Comparison of ENCODE assay signal across 8 cellular contexts in genomic region chr6:116277124-116277523, GRCh38. TPM values are rescaled to one million over a fixed set of nuclear protein-coding genes. Genes with fewer than 3 reads are reported as not detected.
A peak's percentile ranks its signal among the peaks of the same experiment; 100 is the strongest.
DNase-seq lines count a peak whose midpoint lies in the region; ATAC-seq and TF ChIP-seq lines count a peak whose summit lies in the region.

No MANE protein-coding gene starts in this region.

- peak overlapping the region; percentile 43 for H3K9ac ChIP-seq in ES-I3 (ENCODE audit: low read depth, low read length)

- TF ChIP-seq EP300 in esophagus muscularis mucosa (IDR thresholded peaks at IDR 0.05), result no peak

- H3K9me3 ChIP-seq in ES-I3 (ENCODE audit: control insufficient read depth, insufficient read depth, low read length) (no peaks in the 10 kb centered on the region), esophagus muscularis mucosa (no peaks in the 10 kb centered on the region), prostate gland (no peaks in the 10 kb centered on the region)

- H3K4me3 ChIP-seq in esophagus muscularis mucosa, result peak overlapping the region; percentile 78 to 95 (median 84)
- H3K4me3 ChIP-seq in prostate gland, result peak overlapping the region; percentile 82 to 91

- TF ChIP-seq CTCF in esophagus muscularis mucosa (IDR thresholded peaks at IDR 0.05), result no peak
- TF ChIP-seq CTCF in prostate gland (IDR thresholded peaks at IDR 0.05), result no peak

- ATAC-seq in HG03457 (IDR thresholded peaks at IDR 0.05; ENCODE audit: unreplicated experiment) (no peak), GM18907 (IDR thresholded peaks at IDR 0.05; ENCODE audit: unreplicated experiment) (no peak)

- H3K27ac ChIP-seq in esophagus muscularis mucosa (replicated peaks in 1 of 4) (peak overlapping the region; percentile 95 to 99 (median 98)), prostate gland (no peak overlapping the region)

- H3K4me1 ChIP-seq in ES-I3 (ENCODE audit: insufficient read depth, low read length) (peaks cover 14% of the 10 kb centered on the region), esophagus muscularis mucosa (peaks cover 42 to 68% (median 61%) of the 10 kb centered on the region in 4 donors), prostate gland (replicated peaks) (peaks cover 7% of the 10 kb centered on the region)

- TF ChIP-seq POLR2A in esophagus muscularis mucosa (IDR thresholded peaks at IDR 0.05; ENCODE audit: low read depth) (no peak), prostate gland (IDR thresholded peaks at IDR 0.05) (no peak)

- no peaks in the 10 kb centered on the region for H3K36me3 ChIP-seq in ES-I3 (ENCODE audit: insufficient read depth, low read length)
- peaks cover 0 to 22% (median 17%) of the 10 kb centered on the region in 4 donors for H3K36me3 ChIP-seq in esophagus muscularis mucosa
- H3K36me3 ChIP-seq in prostate gland, result no peaks in the 10 kb centered on the region

- intact Hi-C loops in esophagus muscularis mucosa (cut with DNase I), result no loop called here
- intact Hi-C loops in prostate gland (cut with DNase I), result loop anchor here (5.0 to 10.0 kb wide), 2 partner anchors 235 to 408 kb away; partner anchors contain the start of genes CALHM5 and KPNA5

- DNase-seq in RKO (ENCODE audit: low spot score) (peak; percentile 35), esophagus muscularis mucosa (ENCODE audit: extremely low spot score) (no peak), prostate gland (ENCODE audit: low spot score) (no peak), COLO829 (ENCODE audit: low spot score) (no peak), iPS-NIHi7 (ENCODE audit: extremely low spot score) (no peak)

- 17% methylated on average over 3 of the region's 3 CpGs for WGBS in esophagus muscularis mucosa
- 8% methylated on average over 3 of the region's 3 CpGs for WGBS in prostate gland

- no peaks in the 10 kb centered on the region for H3K27me3 ChIP-seq in esophagus muscularis mucosa
- no peaks in the 10 kb centered on the region for H3K27me3 ChIP-seq in prostate gland (replicated peaks; ENCODE audit: insufficient read depth)

RNA-seq across cellular contexts. Expression of gene TSPYL1, which starts 2.6 kb away (rescaled TPM):
- total RNA-seq in esophagus muscularis mucosa (100 to 1,000 TPM in 1 of 4 donors, 10 to 100 TPM in 3; 67.7 to 113 (median 92.5) TPM), prostate gland (100 to 1,000 TPM; 112 to 159 TPM)

RNA-seq across cellular contexts. Expression of gene TSPYL4, which starts 23.2 kb away (rescaled TPM):
- total RNA-seq in esophagus muscularis mucosa (10 to 100 TPM; 14.4 to 22.8 (median 18.4) TPM), prostate gland (10 to 100 TPM; 26.0 to 33.7 TPM)

Comparison
In these comparisons a context has a peak if more than half of its experiments do, and no peak if none do; other contexts are left out.
1. H3K27ac ChIP-seq: peak in esophagus muscularis mucosa (4 of 4); none in prostate gland (0 of 2).